31 cellular contexts compared by ENCODE assay signal in genomic region chr12:24808651-24809050, GRCh38.
"Had no signal": no experiment of that assay in that cellular context is flagged by ENCODE, and none has a peak within 500 bp of the region (broad histone marks: within the 10 kb centered on the region; RNA-seq: fewer than 3 reads in every experiment).

No MANE protein-coding gene starts in this region.

- DNase-seq: activated B cell treated with CpG ODN at 0.5 μM for 24 hours; activated CD4-positive, alpha-beta memory T cell treated with anti-CD3 and anti-CD28 coated beads for 36 hours; activated CD4-positive, alpha-beta T cell treated with anti-CD3 and anti-CD28 coated beads for 4 hours; activated CD4-positive, alpha-beta T cell treated with anti-CD3 and anti-CD28 coated beads, Interleukin-2, amount 10 ng/mL, durations not matched to agents 24 days and 14 days; activated CD4-positive, alpha-beta T cell treated with anti-CD3 and anti-CD28 coated beads, Interleukin-2, amount 50 U/mL, for 1 hour; activated CD4-positive, alpha-beta T cell treated with anti-CD3 and anti-CD28 coated beads, Interleukin-2, amount 50 U/mL, for 4 hours; activated CD4-positive, CD25-positive, alpha-beta regulatory T cell treated with anti-CD3 and anti-CD28 coated beads, Interleukin-2, amount 50 U/mL, for 72 hours; activated CD8-positive, alpha-beta memory T cell treated with anti-CD3 and anti-CD28 coated beads, Interleukin-2, amount 50 U/mL, for 4 hours; activated CD8-positive, alpha-beta T cell treated with anti-CD3 and anti-CD28 coated beads for 36 hours; activated effector memory CD4-positive, alpha-beta T cell treated with anti-CD3 and anti-CD28 coated beads, Interleukin-2, amount 50 U/mL, for 16 hours; activated gamma-delta T cell treated with Interleukin-2 at 50 U/mL for 16 hours; activated naive CD4-positive, alpha-beta T cell; activated naive CD4-positive, alpha-beta T cell treated with anti-CD3 and anti-CD28 coated beads for 36 hours; activated naive CD4-positive, alpha-beta T cell treated with anti-CD3 and anti-CD28 coated beads, Interleukin-2, amount 50 U/mL, for 16 hours; activated naive CD8-positive, alpha-beta T cell treated with anti-CD3 and anti-CD28 coated beads for 36 hours; activated T-cell treated with anti-CD3 and anti-CD28 coated beads for 4 hours; activated T-cell treated with anti-CD3 and anti-CD28 coated beads, Interleukin-2, amount 50 U/mL, for 1 hour; activated T-cell treated with anti-CD3 and anti-CD28 coated beads, Interleukin-2, amount 50 U/mL, for 4 hours; activated T-cell treated with anti-CD3 and anti-CD28 coated beads, Interleukin-2, amount 50 U/mL, for 72 hours; adrenal gland; amniotic stem cell; aorta; body of pancreas; brain microvascular endothelial cell; central memory CD4-positive, alpha-beta T cell; T-helper 1 cell; T-helper 2 cell; T-helper 9 cell had no signal

- ATAC-seq: activated CD8-positive, alpha-beta T cell treated with anti-CD3 and anti-CD28 coated beads for 36 hours; activated naive CD4-positive, alpha-beta T cell treated with anti-CD3 and anti-CD28 coated beads, Interleukin-2, amount 50 U/mL, for 72 hours; activated T-cell treated with anti-CD3 and anti-CD28 coated beads, Interleukin-2, amount 50 U/mL, for 4 hours; activated T-cell treated with anti-CD3 and anti-CD28 coated beads, Interleukin-2, amount 50 U/mL, for 72 hours; activated T-helper 17 cell treated with anti-CD3 and anti-CD28 coated beads, Interleukin-2, amount 50 U/mL, for 72 hours; body of pancreas had no signal

- H3K4me3 ChIP-seq: adrenal gland, body of pancreas, breast epithelium had no signal
